11 cellular contexts compared by ENCODE assay signal in genomic region chr1:198734323-198735008, GRCh38.
DNase-seq lines count a peak whose midpoint lies in the region; ATAC-seq and TF ChIP-seq lines count a peak whose summit lies in the region.
"Had no signal": no experiment of that assay in that cellular context is flagged by ENCODE, and none has a peak within 500 bp of the region (broad histone marks: within the 10 kb centered on the region; RNA-seq: fewer than 3 reads in every experiment).

No MANE protein-coding gene starts in this region.

- no peaks in the 10 kb centered on the region for H3K27me3 Mint-ChIP-seq in activated naive CD4-positive, alpha-beta T cell treated with anti-CD3 and anti-CD28 coated beads, Interleukin-2, amount 50 U/mL, for 24 hours
- H3K27me3 Mint-ChIP-seq in stimulated activated naive CD8-positive, alpha-beta T cell treated with anti-CD3 and anti-CD28 coated beads, Interleukin-15, amount 100 ng/mL, for 72 hours: no peaks in the 10 kb centered on the region

- H3K4me3 Mint-ChIP-seq in activated naive CD4-positive, alpha-beta T cell treated with anti-CD3 and anti-CD28 coated beads, Interleukin-2, amount 50 U/mL, for 24 hours: peak overlapping the region; percentile 52
- peak overlapping the region; percentile 35 to 39 for H3K4me3 Mint-ChIP-seq in stimulated activated naive CD8-positive, alpha-beta T cell treated with anti-CD3 and anti-CD28 coated beads, Interleukin-15, amount 100 ng/mL, for 72 hours

- peak overlapping the region; percentile 75 for H3K27ac Mint-ChIP-seq in activated naive CD4-positive, alpha-beta T cell treated with anti-CD3 and anti-CD28 coated beads, Interleukin-2, amount 50 U/mL, for 24 hours
- peak overlapping the region; percentile 39 to 91 for H3K27ac Mint-ChIP-seq in stimulated activated naive CD8-positive, alpha-beta T cell treated with anti-CD3 and anti-CD28 coated beads, Interleukin-15, amount 100 ng/mL, for 72 hours

- peak; percentile 84 for ATAC-seq in HG02763 (IDR thresholded peaks at IDR 0.05; ENCODE audit: unreplicated experiment)
- ATAC-seq in stimulated activated naive CD8-positive, alpha-beta T cell treated with anti-CD3 and anti-CD28 coated beads, Interleukin-15, amount 100 ng/mL, for 72 hours: peak; percentile 92
- ATAC-seq: Panc1 had no signal

- no peak overlapping the region for H3K4me3 ChIP-seq in NB4 (ENCODE audit: low read depth, low read length)
- no peak overlapping the region for H3K4me3 ChIP-seq in left ventricle myocardium inferior

- H3K36me3 Mint-ChIP-seq in activated naive CD4-positive, alpha-beta T cell treated with anti-CD3 and anti-CD28 coated beads, Interleukin-2, amount 50 U/mL, for 24 hours: peaks cover 55% of the 10 kb centered on the region

- no peaks in the 10 kb centered on the region for H3K27me3 ChIP-seq in left ventricle myocardium inferior (ENCODE audit: low read depth)

- intact Hi-C loops in left ventricle myocardium inferior (cut with micrococcal nuclease): no loop called here

- no peak for DNase-seq in activated naive CD4-positive, alpha-beta T cell (lab: John Stamatoyannopoulos, UW)
- peak; percentile 8 for DNase-seq in NB4 (ENCODE audit: low read depth)
- peak; percentile 18 to 19 for DNase-seq in stimulated activated naive CD8-positive, alpha-beta T cell treated with anti-CD3 and anti-CD28 coated beads, Interleukin-15, amount 100 ng/mL, for 72 hours
- no peak for DNase-seq in stimulated activated CD4-positive, alpha-beta T cell treated with anti-CD3 and anti-CD28 coated beads, Interleukin-4, amount 100 ng/mL, for 1 hour
- DNase-seq in GM13976 (ENCODE audit: low spot score): no peak
- DNase-seq in left ventricle myocardium inferior: no peak
- DNase-seq: AML-193 had no signal

- no peaks in the 10 kb centered on the region for H3K36me3 ChIP-seq in left ventricle myocardium inferior

- no peaks in the 10 kb centered on the region for H3K4me1 ChIP-seq in left ventricle myocardium inferior

- in situ Hi-C loops in GM13976 (cut with MboI; ENCODE audit: low sequenced_read_pairs, unreplicated experiment): no loop called here

- H3K9me3 ChIP-seq in left ventricle myocardium inferior (replicated peaks): peaks cover 11% of the 10 kb centered on the region

- peaks cover 30% of the 10 kb centered on the region for H3K9me3 Mint-ChIP-seq in activated naive CD4-positive, alpha-beta T cell treated with anti-CD3 and anti-CD28 coated beads, Interleukin-2, amount 50 U/mL, for 24 hours
- peaks cover 23% of the 10 kb centered on the region in 2 donors for H3K9me3 Mint-ChIP-seq in stimulated activated naive CD8-positive, alpha-beta T cell treated with anti-CD3 and anti-CD28 coated beads, Interleukin-15, amount 100 ng/mL, for 72 hours

- no peak overlapping the region for H3K27ac ChIP-seq in left ventricle myocardium inferior (replicated peaks)
- H3K27ac ChIP-seq: HL-60 had no signal

- H3K4me1 Mint-ChIP-seq in activated naive CD4-positive, alpha-beta T cell treated with anti-CD3 and anti-CD28 coated beads, Interleukin-2, amount 50 U/mL, for 24 hours: peaks cover 83% of the 10 kb centered on the region
- peaks cover 75% of the 10 kb centered on the region for H3K4me1 Mint-ChIP-seq in stimulated activated naive CD8-positive, alpha-beta T cell treated with anti-CD3 and anti-CD28 coated beads, Interleukin-15, amount 100 ng/mL, for 72 hours

- no peak for TF ChIP-seq CTCF in NB4 (IDR thresholded peaks at IDR 0.05; ENCODE audit: low read depth, low read length)
- TF ChIP-seq CTCF in GM13976 (IDR thresholded peaks at IDR 0.05; ENCODE audit: borderline replicate concordance, control extremely low read depth, extremely low read depth, insufficient read depth, missing control alignments): no peak
- no peak for TF ChIP-seq CTCF in left ventricle myocardium inferior (IDR thresholded peaks at IDR 0.05; ENCODE audit: borderline replicate concordance)

- TF ChIP-seq POLR2A in NB4 (IDR thresholded peaks at IDR 0.05; ENCODE audit: extremely low read depth, insufficient read length): no peak

Comparison
In these comparisons a context has a peak if more than half of its experiments do, and no peak if none do; other contexts are left out.
1. DNase-seq: peak in NB4 (single experiment) and stimulated activated naive CD8-positive, alpha-beta T cell treated with anti-CD3 and anti-CD28 coated beads, Interleukin-15, amount 100 ng/mL, for 72 hours (2 of 2); none in activated naive CD4-positive, alpha-beta T cell (0 of 4), stimulated activated CD4-positive, alpha-beta T cell treated with anti-CD3 and anti-CD28 coated beads, Interleukin-4, amount 100 ng/mL, for 1 hour (single experiment), GM13976 (single experiment) and left ventricle myocardium inferior (single experiment).